1 cellular context compared by ENCODE assay signal in genomic region chr14:92684801-92685560, GRCh38.
TF ChIP-seq lines count a peak whose summit lies in the region.

No MANE protein-coding gene starts in this region.

TF ChIP-seq in WTC11, 78 proteins besides CTCF, POLR2A, EP300 and RAD21 (continued from another document):
- TF ChIP-seq FOXP4 (CRISPR knock-in tag; IDR thresholded peaks at IDR 0.05), result no peak
- TF ChIP-seq TP53 (CRISPR knock-in tag; IDR thresholded peaks at IDR 0.05), result no peak
- TF ChIP-seq ETV6 (CRISPR knock-in tag; IDR thresholded peaks at IDR 0.05), result no peak
- TF ChIP-seq ZNF425 (CRISPR knock-in tag; conservative IDR thresholded peaks at IDR 0.05), result no peak
- no peak for TF ChIP-seq ZNF416 (CRISPR knock-in tag; IDR thresholded peaks at IDR 0.05)
- no peak for TF ChIP-seq TCF7 (CRISPR knock-in tag; IDR thresholded peaks at IDR 0.05; ENCODE audit: low read depth)
